Comparison of ENCODE assay signal across 1 cellular context in genomic region chr5:220008-220407, GRCh38.
TF ChIP-seq lines count a peak whose summit lies in the region.

No MANE protein-coding gene starts in this region.

TF ChIP-seq in GM23338, 12 proteins besides CTCF, POLR2A, EP300 and RAD21 (continued from another document):
- no peak for TF ChIP-seq ZNF462 (CRISPR knock-in tag; IDR thresholded peaks at IDR 0.05)
- TF ChIP-seq REST (IDR thresholded peaks at IDR 0.05; ENCODE audit: unreplicated experiment) = no peak
- no peak for TF ChIP-seq ZNF331 (CRISPR knock-in tag; IDR thresholded peaks at IDR 0.05; ENCODE audit: low read depth)
- TF ChIP-seq POLR2AphosphoS5 (IDR thresholded peaks at IDR 0.05; ENCODE audit: low read depth) = no peak
- no peak for TF ChIP-seq NANOG (IDR thresholded peaks at IDR 0.05; ENCODE audit: borderline replicate concordance)
- no peak for TF ChIP-seq ETS1 (IDR thresholded peaks at IDR 0.05)
- TF ChIP-seq STAT1 (IDR thresholded peaks at IDR 0.05; ENCODE audit: unreplicated experiment) = no peak
